8 cellular contexts compared by ENCODE assay signal in the genomic region with DNA sequence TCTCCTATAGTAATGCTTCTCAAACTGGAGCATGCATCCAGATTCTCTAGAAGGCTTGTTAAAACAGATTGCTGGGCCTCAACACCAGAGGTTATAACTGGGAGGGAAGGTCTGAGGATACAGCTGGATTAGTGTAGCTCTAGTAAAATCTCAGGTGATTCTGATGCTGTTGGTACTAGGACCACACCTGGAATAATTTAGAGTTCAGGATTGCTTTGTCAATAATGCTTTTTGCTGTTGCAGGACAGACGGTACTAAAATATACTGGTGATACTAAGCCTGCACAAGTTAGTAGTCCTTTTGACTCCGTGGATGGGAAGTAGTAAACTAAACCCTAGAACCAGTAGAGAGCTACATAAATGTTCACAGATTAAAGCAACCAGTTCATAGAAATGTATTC.
DNase-seq lines count a peak whose midpoint lies in the region; ATAC-seq, FAIRE-seq and TF ChIP-seq lines count a peak whose summit lies in the region.

No MANE protein-coding gene starts in this region.

- DNase-seq in A549 (ENCODE audit: low read depth in 1 of 2, low spot score in 1 of 2) (no peak), H54 (ENCODE audit: insufficient read length, low spot score) (no peak), WTC11 (ENCODE audit: low spot score) (no peak), NCI-H1436 (lab: John Stamatoyannopoulos, UW) (no peak), DMS 273 (lab: John Stamatoyannopoulos, UW; ENCODE audit: unreplicated experiment) (no peak)
- DNase-seq in stimulated activated naive B cell treated with anti-CD40 and anti-IgM and Interleukin-4, amounts not matched to agents 10 μg/mL and 1 μg/mL and 100 μg/mL, for 72 hours, result no peak

- TF ChIP-seq POLR2A in A549 (IDR thresholded peaks at IDR 0.05; ENCODE audit: low read length) (no peak), H54 (IDR thresholded peaks at IDR 0.05; ENCODE audit: low read depth, low read length) (no peak)

- no peaks in the 10 kb centered on the region for H3K27me3 Mint-ChIP-seq in WTC11 (ENCODE audit: low read depth)
- H3K27me3 Mint-ChIP-seq in stimulated activated naive B cell treated with anti-CD40 and anti-IgM and Interleukin-4, amounts not matched to agents 10 μg/mL and 1 μg/mL and 100 μg/mL, for 72 hours, result no peaks in the 10 kb centered on the region

- peak overlapping the region; percentile 98 for H3K27ac Mint-ChIP-seq in WTC11
- peak overlapping the region; percentile 99 for H3K27ac Mint-ChIP-seq in stimulated activated naive B cell treated with anti-CD40 and anti-IgM and Interleukin-4, amounts not matched to agents 10 μg/mL and 1 μg/mL and 100 μg/mL, for 72 hours

- no peaks in the 10 kb centered on the region for H3K9me3 Mint-ChIP-seq in WTC11
- peaks cover 0 to 2% of the 10 kb centered on the region in 2 donors for H3K9me3 Mint-ChIP-seq in stimulated activated naive B cell treated with anti-CD40 and anti-IgM and Interleukin-4, amounts not matched to agents 10 μg/mL and 1 μg/mL and 100 μg/mL, for 72 hours

- TF ChIP-seq CTCF in A549 (IDR thresholded peaks at IDR 0.05) (no peak), WTC11 (IDR thresholded peaks at IDR 0.05) (no peak)

- peak overlapping the region; percentile 78 for H3K4me2 ChIP-seq in A549

- CTCF ChIA-PET in A549 (lab: Yijun Ruan, JAX) (interaction anchor here (0.8 to 1.8 kb wide), 13 partner anchors 10 to 1006 kb away, joined by 3 to 23 read pairs (median 4); partner anchors contain the start of gene PDS5B), WTC11 (lab: Charles Lee) (interaction anchor here (0.7 to 1.7 kb wide), 12 partner anchors 10 to 956 kb away, joined by 3 to 12 read pairs (median 4); partner anchors contain the start of gene STARD13)

- no peaks in the 10 kb centered on the region for H3K27me3 ChIP-seq in iPS-15b (ENCODE audit: control insufficient read depth, insufficient read depth, low read length)

- no peak for FAIRE-seq in A549 (lab: Jason Lieb, UNC)
- FAIRE-seq in H54 (lab: Jason Lieb, UNC), result peak; percentile 30

- no peaks in the 10 kb centered on the region for H3K36me3 ChIP-seq in iPS-15b (ENCODE audit: control insufficient read depth, insufficient read depth, low read length)

- H3K4me3 ChIP-seq in A549 (peak overlapping the region; percentile 52), iPS-15b (ENCODE audit: low read depth, low read length) (peak overlapping the region; percentile 85)

- no peak for TF ChIP-seq RAD21 in A549 (conservative IDR thresholded peaks at IDR 0.05 in 1 of 2, IDR thresholded peaks at IDR 0.05 in 1 of 2)

- no peaks in the 10 kb centered on the region for H3K36me3 Mint-ChIP-seq in WTC11
- H3K36me3 Mint-ChIP-seq in stimulated activated naive B cell treated with anti-CD40 and anti-IgM and Interleukin-4, amounts not matched to agents 10 μg/mL and 1 μg/mL and 100 μg/mL, for 72 hours, result no peaks in the 10 kb centered on the region

- POLR2A ChIA-PET in A549 (lab: Yijun Ruan, JAX), result interaction anchor here (1.0 to 1.9 kb wide), 5 partner anchors 13 to 958 kb away, joined by 3 to 8 read pairs (median 4); partner anchors contain the start of gene PDS5B
- POLR2A ChIA-PET in WTC11 (lab: Charles Lee), result interaction anchor here (0.9 to 1.4 kb wide), 3 partner anchors 29 to 275 kb away, joined by 3 read pairs; no protein-coding TSS in a partner anchor

- H3K4me1 Mint-ChIP-seq in WTC11, result peaks cover 49% of the 10 kb centered on the region
- H3K4me1 Mint-ChIP-seq in stimulated activated naive B cell treated with anti-CD40 and anti-IgM and Interleukin-4, amounts not matched to agents 10 μg/mL and 1 μg/mL and 100 μg/mL, for 72 hours, result peaks cover 12 to 21% of the 10 kb centered on the region in 2 donors

- H3K9ac ChIP-seq in iPS-15b (ENCODE audit: low read depth, low read length), result peak overlapping the region; percentile 47

- 91% methylated on average over 2 of the region's 2 CpGs for WGBS in A549 (ENCODE audit: missing lambda C conversion rate)

- TF ChIP-seq EP300 in A549 (IDR thresholded peaks at IDR 0.05), result no peak

- peak overlapping the region; percentile 93 for H3K27ac ChIP-seq in A549

- ATAC-seq in A549, result no peak
- no peak for ATAC-seq in WTC11
- no peak for ATAC-seq in stimulated activated naive B cell treated with anti-CD40 and anti-IgM and Interleukin-4, amounts not matched to agents 10 μg/mL and 1 μg/mL and 100 μg/mL, for 72 hours (replicated peaks)
- ATAC-seq in activated CD4-positive, CD25-positive, alpha-beta regulatory T cell treated with anti-CD3 and anti-CD28 coated beads, Interleukin-2, amount 50 U/mL, for 24 hours, result no peak

- H3K4me1 ChIP-seq in A549, result peaks cover 12% of the 10 kb centered on the region; the same call in 2 of the 3 replicates
- peaks cover 10% of the 10 kb centered on the region for H3K4me1 ChIP-seq in iPS-15b (ENCODE audit: control insufficient read depth, insufficient read depth, low read length)

- H3K9me3 ChIP-seq in A549 (no peaks in the 10 kb centered on the region), iPS-15b (ENCODE audit: control insufficient read depth, insufficient read depth, low read length) (no peaks in the 10 kb centered on the region)

- peak overlapping the region; percentile 87 for H3K4me3 Mint-ChIP-seq in WTC11
- H3K4me3 Mint-ChIP-seq in stimulated activated naive B cell treated with anti-CD40 and anti-IgM and Interleukin-4, amounts not matched to agents 10 μg/mL and 1 μg/mL and 100 μg/mL, for 72 hours, result peak overlapping the region; percentile 87 to 92

TF ChIP-seq in A549, 52 proteins besides CTCF, POLR2A, EP300 and RAD21:
- TF ChIP-seq CHD2 (IDR thresholded peaks at IDR 0.05; ENCODE audit: low read length, partially characterized antibody) (no peak), HEYL (CRISPR knock-in tag; IDR thresholded peaks at IDR 0.05) (no peak), HOXB13 (CRISPR knock-in tag; IDR thresholded peaks at IDR 0.05; ENCODE audit: low read depth) (no peak), SREBF2 (IDR thresholded peaks at IDR 0.05) (no peak), FOSL2 (IDR thresholded peaks at IDR 0.05) (no peak), FOSL2 (CRISPR knock-in tag; IDR thresholded peaks at IDR 0.05) (no peak), HOXB5 (CRISPR knock-in tag; IDR thresholded peaks at IDR 0.05) (no peak), NFE2L2 (conservative IDR thresholded peaks at IDR 0.05; ENCODE audit: low read length) (no peak), NPAS2 (CRISPR knock-in tag; IDR thresholded peaks at IDR 0.05; ENCODE audit: borderline replicate concordance) (no peak), CEBPB (IDR thresholded peaks at IDR 0.05) (no peak), CBX8 (IDR thresholded peaks at IDR 0.05) (no peak)

TF ChIP-seq in WTC11, 78 proteins besides CTCF, POLR2A, EP300 and RAD21:
- TF ChIP-seq SMAD3 (CRISPR knock-in tag; IDR thresholded peaks at IDR 0.05; ENCODE audit: borderline replicate concordance), result no peak
